8 cellular contexts compared by ENCODE assay signal in genomic region chrX:57592159-57592893, GRCh38. TPM values are rescaled to one million over a fixed set of nuclear protein-coding genes. Genes with fewer than 3 reads are reported as not detected.
DNase-seq lines count a peak whose midpoint lies in the region; ATAC-seq and TF ChIP-seq lines count a peak whose summit lies in the region.
"Not testable (repeated sequence)": the region's sequence is repeated elsewhere in the genome, so short reads cannot be mapped to it uniquely, and the experiment has no call there.

No MANE protein-coding gene starts in this region.

- intact Hi-C loops in naive thymus-derived CD4-positive, alpha-beta T cell (cut with micrococcal nuclease) = loop anchor here (5.0 to 10.0 kb wide), 7 partner anchors 305 to 1028 kb away; partner anchors contain the start of genes FAAH2 (in 1 of the 2), SPIN2B (in 1 of the 2), SPIN3 (in 1 of the 2) and UBQLN2 (in 1 of the 2)

- not testable (repeated sequence) for H2AFZ ChIP-seq in SK-N-SH (ENCODE audit: low read depth)

- not testable (repeated sequence) for H3K27ac Mint-ChIP-seq in activated naive CD8-positive, alpha-beta T cell treated with anti-CD3 and anti-CD28 coated beads, Interleukin-2, amount 10 ng/mL, durations not matched to agents 7 days and 5 days
- H3K27ac Mint-ChIP-seq in naive thymus-derived CD4-positive, alpha-beta T cell = peak overlapping the region in 4 of 9 donors; percentile 71 to 96 (median 85)

- H3K36me3 ChIP-seq in SK-N-SH (replicated peaks in 1 of 2; ENCODE audit: control insufficient read depth in 1 of 2, insufficient read depth in 2 of 2, low read length in 1 of 2); naive thymus-derived CD4-positive, alpha-beta T cell (ENCODE audit: control insufficient read depth in 2 of 3, insufficient read depth in 3 of 3, low read length in 3 of 3); stomach smooth muscle (ENCODE audit: control insufficient read depth in 2 of 2, insufficient read depth in 2 of 2, low read length in 2 of 2): not testable (repeated sequence)

- not testable (repeated sequence) for H3K9me3 Mint-ChIP-seq in activated naive CD8-positive, alpha-beta T cell treated with anti-CD3 and anti-CD28 coated beads, Interleukin-2, amount 10 ng/mL, durations not matched to agents 7 days and 5 days
- peaks cover 0 to 28% (median 7%) of the 10 kb centered on the region in 11 donors for H3K9me3 Mint-ChIP-seq in naive thymus-derived CD4-positive, alpha-beta T cell

- H3K4me3 ChIP-seq in SK-N-SH (ENCODE audit: low read depth in 2 of 2, low read length in 1 of 2) (peak overlapping the region; percentile 58 to 64), stomach smooth muscle (ENCODE audit: low read length in 2 of 2) (peak overlapping the region; percentile 43 to 68)
- H3K4me3 ChIP-seq in naive thymus-derived CD4-positive, alpha-beta T cell (ENCODE audit: low read length) = peak overlapping the region; percentile 27

- H3K4me1 Mint-ChIP-seq in activated naive CD8-positive, alpha-beta T cell treated with anti-CD3 and anti-CD28 coated beads, Interleukin-2, amount 10 ng/mL, durations not matched to agents 7 days and 5 days = peaks cover 24% of the 10 kb centered on the region
- H3K4me1 Mint-ChIP-seq in naive thymus-derived CD4-positive, alpha-beta T cell = peaks cover 8 to 59% (median 39%) of the 10 kb centered on the region in 7 donors

- POLR2A ChIA-PET in SK-N-SH (lab: Yijun Ruan, JAX); activated naive CD8-positive, alpha-beta T cell treated with anti-CD3 and anti-CD28 coated beads, Interleukin-2, amount 10 ng/mL, durations not matched to agents 7 days and 5 days (lab: Charles Lee): not testable (repeated sequence)
- POLR2A ChIA-PET in naive thymus-derived CD4-positive, alpha-beta T cell (lab: Charles Lee) = interaction anchor here (0.9 kb wide), 1 partner anchor 305 kb away, joined by 3 read pairs; the partner anchor contains the start of gene FAAH2

- CTCF ChIA-PET in SK-N-SH (lab: Yijun Ruan, JAX) = interaction anchor here (0.8 to 1.2 kb wide), 2 partner anchors 9 kb away, joined by 3 to 5 read pairs; no protein-coding TSS in a partner anchor
- CTCF ChIA-PET in naive thymus-derived CD4-positive, alpha-beta T cell (lab: Charles Lee) = not testable (repeated sequence)

- H3K27me3 ChIP-seq in SK-N-SH (ENCODE audit: insufficient read depth); naive thymus-derived CD4-positive, alpha-beta T cell (ENCODE audit: control insufficient read depth in 2 of 2, insufficient read depth in 2 of 2, low read length in 2 of 2); stomach smooth muscle (ENCODE audit: control insufficient read depth in 1 of 2, insufficient read depth in 2 of 2, low read length in 2 of 2): not testable (repeated sequence)

- peak overlapping the region; percentile 73; the same call in 1 of the 2 replicates for H3K4me2 ChIP-seq in SK-N-SH

- H3K9ac ChIP-seq in SK-N-SH = peak overlapping the region; percentile 72
- peak overlapping the region; percentile 42 to 60 for H3K9ac ChIP-seq in stomach smooth muscle (ENCODE audit: low read length in 2 of 2)

- H3K4me1 ChIP-seq in SK-N-SH (ENCODE audit: control insufficient read depth in 1 of 2, insufficient read depth in 2 of 2, low read depth in 1 of 2, low read length in 1 of 2); stomach smooth muscle (ENCODE audit: control insufficient read depth, insufficient read depth, low read length): not testable (repeated sequence)
- peaks cover 2 to 18% of the 10 kb centered on the region in 2 donors for H3K4me1 ChIP-seq in naive thymus-derived CD4-positive, alpha-beta T cell (ENCODE audit: control insufficient read depth in 2 of 2, insufficient read depth in 2 of 2, low read length in 2 of 2)

- peak overlapping the region; percentile 52 for H3K4me3 Mint-ChIP-seq in activated naive CD8-positive, alpha-beta T cell treated with anti-CD3 and anti-CD28 coated beads, Interleukin-2, amount 10 ng/mL, durations not matched to agents 7 days and 5 days
- peak overlapping the region in 7 of 10 donors; percentile 49 to 81 (median 63) for H3K4me3 Mint-ChIP-seq in naive thymus-derived CD4-positive, alpha-beta T cell

- H3K9me2 ChIP-seq in SK-N-SH = not testable (repeated sequence)

- WGBS in SK-N-SH (ENCODE audit: low lambda C conversion rate) = no CpG with 5 or more reads among the region's 84 CpGs

- H3F3A ChIP-seq in SK-N-SH (replicated peaks; ENCODE audit: insufficient read depth) = peaks cover 20% of the 10 kb centered on the region

- H3K79me2 ChIP-seq in SK-N-SH (ENCODE audit: insufficient read depth) = not testable (repeated sequence)

- peak overlapping the region; percentile 60 to 68 for H3K27ac ChIP-seq in SK-N-SH (ENCODE audit: low read depth in 2 of 2, low read length in 1 of 2)
- peak overlapping the region; percentile 77 for H3K27ac ChIP-seq in naive thymus-derived CD4-positive, alpha-beta T cell (ENCODE audit: low read depth, low read length)
- H3K27ac ChIP-seq in stomach smooth muscle (ENCODE audit: low read length) = peak overlapping the region; percentile 77

- H3K27me3 Mint-ChIP-seq in activated naive CD8-positive, alpha-beta T cell treated with anti-CD3 and anti-CD28 coated beads, Interleukin-2, amount 10 ng/mL, durations not matched to agents 7 days and 5 days; naive thymus-derived CD4-positive, alpha-beta T cell: not testable (repeated sequence)

- peak; percentile 8 for DNase-seq in GM03348 (ENCODE audit: low spot score)
- DNase-seq in SK-N-SH = peak; percentile 44
- peak; percentile 68 for DNase-seq in activated naive CD8-positive, alpha-beta T cell treated with anti-CD3 and anti-CD28 coated beads, Interleukin-2, amount 10 ng/mL, durations not matched to agents 7 days and 5 days
- DNase-seq in globus pallidus (ENCODE audit: low spot score) = peak; percentile 41
- DNase-seq in naive thymus-derived CD4-positive, alpha-beta T cell = peak in 8 of 9 donors; percentile 29 to 55 (median 50)

- ATAC-seq in GM21786 (IDR thresholded peaks at IDR 0.05; ENCODE audit: unreplicated experiment) = peak; percentile 73
- ATAC-seq in HG03571 (IDR thresholded peaks at IDR 0.05; ENCODE audit: unreplicated experiment) = peak; percentile 75
- ATAC-seq in activated naive CD8-positive, alpha-beta T cell treated with anti-CD3 and anti-CD28 coated beads, Interleukin-2, amount 10 ng/mL, durations not matched to agents 7 days and 5 days (ENCODE audit: low read depth) = peak; percentile 78
- peak; percentile 84 for ATAC-seq in naive thymus-derived CD4-positive, alpha-beta T cell

- H3K36me3 Mint-ChIP-seq in activated naive CD8-positive, alpha-beta T cell treated with anti-CD3 and anti-CD28 coated beads, Interleukin-2, amount 10 ng/mL, durations not matched to agents 7 days and 5 days = peaks cover 16% of the 10 kb centered on the region
- peaks cover 0 to 22% (median 13%) of the 10 kb centered on the region in 5 donors for H3K36me3 Mint-ChIP-seq in naive thymus-derived CD4-positive, alpha-beta T cell

- not testable (repeated sequence) for TF ChIP-seq RAD21 in SK-N-SH (IDR thresholded peaks at IDR 0.05; ENCODE audit: low read length)

- TF ChIP-seq EP300 in SK-N-SH (IDR thresholded peaks at IDR 0.05; ENCODE audit: borderline replicate concordance in 1 of 2, low read depth in 1 of 2, low read length in 1 of 2) = not testable (repeated sequence)

- H3K9me3 ChIP-seq in SK-N-SH; naive thymus-derived CD4-positive, alpha-beta T cell (ENCODE audit: control insufficient read depth in 2 of 3, low read length in 3 of 3); stomach smooth muscle (ENCODE audit: control insufficient read depth in 2 of 2, low read length in 2 of 2): not testable (repeated sequence)

- peaks cover 20% of the 10 kb centered on the region; the same call in 1 of the 2 replicates for H4K20me1 ChIP-seq in SK-N-SH (ENCODE audit: insufficient read depth)

- TF ChIP-seq CTCF in SK-N-SH (IDR thresholded peaks at IDR 0.05) = not testable (repeated sequence)

RNA-seq across cellular contexts. Expression of gene ZXDB, which starts 0.5 kb away (rescaled TPM):
- polyA plus RNA-seq in SK-N-SH (2012; rRNA removed) = 1.7 and 2.1 TPM in 2 replicates
- polyA plus RNA-seq in SK-N-SH (2012; cell fraction: cytosol; rRNA removed) = 2.1 TPM in 2 replicates
- polyA plus RNA-seq in SK-N-SH (2012; cell fraction: nucleus; rRNA removed) = 1.1 and 1.6 TPM in 2 replicates
- 1 to 10 TPM; 8.6 to 8.9 TPM for total RNA-seq in activated naive CD8-positive, alpha-beta T cell treated with anti-CD3 and anti-CD28 coated beads, Interleukin-2, amount 10 ng/mL, durations not matched to agents 7 days and 5 days
- 10 to 100 TPM in 4 of 5 experiments, 1 to 10 TPM in 1; 7.3 to 21.9 (median 13.3) TPM for total RNA-seq in naive thymus-derived CD4-positive, alpha-beta T cell
- 1 to 10 TPM; 4.7 to 7.7 TPM for polyA plus RNA-seq in naive thymus-derived CD4-positive, alpha-beta T cell

Comparison
In these comparisons a context has a peak if more than half of its experiments do, and no peak if none do; other contexts are left out.
1. Peak in every context shown above with its lines: DNase-seq, ATAC-seq, H3K4me3 ChIP-seq and H3K27ac ChIP-seq.
2. DNase-seq: peak in every context shown above with its lines; median percentile 68 in activated naive CD8-positive, alpha-beta T cell treated with anti-CD3 and anti-CD28 coated beads, Interleukin-2, amount 10 ng/mL, durations not matched to agents 7 days and 5 days; 50 in naive thymus-derived CD4-positive, alpha-beta T cell; 44 in SK-N-SH; 41 in globus pallidus; 8 in GM03348.